Comparison of ENCODE assay signal across 11 cellular contexts in the genomic region with DNA sequence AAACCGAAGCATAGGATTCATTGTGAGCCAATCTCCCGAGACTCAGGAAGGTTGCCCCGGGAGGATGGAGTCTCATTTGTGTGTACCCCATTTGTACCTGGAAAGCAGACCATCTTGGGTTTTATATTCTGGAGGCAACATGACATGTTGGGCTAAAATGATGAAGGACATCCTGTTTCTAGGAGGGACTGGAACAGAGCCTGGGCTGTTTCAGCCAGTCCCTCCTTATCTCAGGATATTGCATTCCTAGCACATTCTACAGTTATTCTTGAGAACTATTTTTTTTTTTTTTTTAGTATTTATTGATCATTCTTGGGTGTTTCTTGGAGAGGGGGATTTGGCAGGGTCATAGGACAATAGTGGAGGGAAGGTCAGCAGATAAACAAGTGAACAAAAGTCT. TPM values are rescaled to one million over a fixed set of nuclear protein-coding genes. Genes with fewer than 3 reads are reported as not detected.
"Had no signal": no experiment of that assay in that cellular context is flagged by ENCODE, and none has a peak within 500 bp of the region (broad histone marks: within the 10 kb centered on the region; RNA-seq: fewer than 3 reads in every experiment).

No MANE protein-coding gene starts in this region.

RNA-seq across cellular contexts. Expression of gene NAPSA, which starts 24.9 kb away (rescaled TPM):
- total RNA-seq: mononuclear cell had no signal

RNA-seq across cellular contexts. Expression of gene SPIB, which starts 28.4 kb away (rescaled TPM):
- total RNA-seq: kidney epithelial cell, left cardiac atrium, left lobe of liver, left ventricle myocardium inferior, left ventricle myocardium superior, lower leg skin, lung microvascular endothelial cell, mammary epithelial cell, mesenteric fat pad had no signal

RNA-seq across cellular contexts. Expression of gene MYBPC2, which starts 42.4 kb away (rescaled TPM):
- total RNA-seq: left cardiac atrium, left lobe of liver, left ventricle myocardium inferior, lung microvascular endothelial cell, mammary epithelial cell, mesenteric fat pad, mucosa of gallbladder had no signal
